In the genomic region with DNA sequence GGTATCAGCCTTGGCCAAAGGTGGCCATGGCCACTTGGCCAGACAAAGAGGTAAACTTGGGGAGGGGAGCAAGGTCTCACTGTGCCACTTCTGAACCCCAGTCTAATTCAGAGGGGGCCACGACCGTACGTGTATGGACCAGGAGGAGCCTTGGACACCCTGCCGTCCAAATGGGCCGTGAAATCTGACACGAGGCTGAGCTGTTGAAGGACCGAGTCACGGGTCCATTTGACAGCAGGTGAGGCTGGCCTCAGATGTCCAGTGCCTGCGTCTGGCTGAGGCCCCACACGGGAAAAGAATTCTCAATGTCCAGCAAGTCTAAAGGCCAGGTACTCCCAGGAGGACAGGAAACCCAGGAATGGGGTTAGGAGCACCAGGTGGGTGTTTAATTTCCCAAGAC, we compare ENCODE assay signal across 1 cellular context.
TF ChIP-seq lines count a peak whose summit lies in the region.

No MANE protein-coding gene starts in this region.

TF ChIP-seq in K562, 482 proteins besides CTCF, POLR2A, EP300 and RAD21:
- TF ChIP-seq ZNF197 (CRISPR knock-in tag; IDR thresholded peaks at IDR 0.05; ENCODE audit: low read depth) (no peak), WHSC1 (IDR thresholded peaks at IDR 0.05; ENCODE audit: low read length) (peak; percentile 70)
